In the genomic region with DNA sequence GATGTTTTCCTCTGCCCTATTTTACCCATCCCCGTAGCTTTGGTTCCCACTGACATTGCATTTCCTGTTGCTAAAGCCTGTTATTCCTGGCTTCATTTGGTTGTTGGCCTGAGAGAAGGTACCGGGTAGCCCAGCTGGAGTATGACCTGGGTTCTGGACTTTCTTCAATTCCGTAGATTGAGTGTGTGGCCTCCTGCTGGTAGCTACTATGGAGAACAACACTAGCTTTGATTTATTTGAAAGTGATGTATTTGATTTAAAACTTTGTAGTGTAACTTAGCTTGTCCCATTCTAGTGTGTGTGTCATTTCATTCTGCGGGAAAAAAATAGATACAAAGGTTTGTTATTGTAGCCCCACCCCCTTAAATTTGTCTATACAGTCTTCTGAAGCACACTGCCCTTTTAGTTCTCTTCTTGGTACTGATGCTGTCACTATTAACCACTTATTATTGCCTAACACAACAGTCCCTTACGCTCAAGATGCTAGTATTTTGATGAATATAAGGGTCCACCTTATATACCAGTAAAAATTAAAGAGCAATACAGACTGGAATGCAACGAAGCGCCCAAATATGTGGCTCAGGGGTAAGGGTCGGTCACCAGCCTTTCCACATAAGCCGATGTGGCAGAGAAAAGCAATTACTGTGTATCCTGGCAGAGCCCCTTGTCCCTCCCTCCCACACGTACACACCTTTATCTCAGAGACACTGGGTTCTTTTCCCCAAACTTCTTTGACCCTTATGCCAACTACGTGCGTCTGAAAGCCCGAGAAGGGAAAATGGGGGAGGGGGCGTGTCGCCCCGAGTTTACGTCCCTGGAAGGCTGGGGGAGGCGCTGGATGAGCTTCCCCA, we compare ENCODE assay signal across 8 cellular contexts. TPM values are rescaled to one million over a fixed set of nuclear protein-coding genes. Genes with fewer than 3 reads are reported as not detected.
DNase-seq lines count a peak whose midpoint lies in the region; ATAC-seq and TF ChIP-seq lines count a peak whose summit lies in the region.

No MANE protein-coding gene starts in this region.

- H3K27me3 Mint-ChIP-seq in endodermal cell (ENCODE audit: insufficient read depth) (peaks cover 14% of the 10 kb centered on the region), mesothelial cell of epicardium (ENCODE audit: low read depth) (no peaks in the 10 kb centered on the region)

- peak overlapping the region; percentile 60; the same call in 1 of the 2 replicates for H2AFZ ChIP-seq in SK-N-SH (ENCODE audit: low read depth)

- no peak for TF ChIP-seq POLR2A in upper lobe of left lung (IDR thresholded peaks at IDR 0.05)

- H3K36me3 Mint-ChIP-seq in endodermal cell (ENCODE audit: low read depth) (peaks cover 39% of the 10 kb centered on the region), mesothelial cell of epicardium (peaks cover 26% of the 10 kb centered on the region)

- peak overlapping the region; percentile 79 to 89 for H3K4me3 ChIP-seq in SK-N-SH (ENCODE audit: low read depth in 2 of 2, low read length in 1 of 2)
- H3K4me3 ChIP-seq in endodermal cell (ENCODE audit: low read length), result peak overlapping the region; percentile 77
- peak overlapping the region; percentile 74 to 95 (median 88) for H3K4me3 ChIP-seq in upper lobe of left lung

- peak overlapping the region; percentile 93 for H3K4me3 Mint-ChIP-seq in endodermal cell
- peak overlapping the region; percentile 95 for H3K4me3 Mint-ChIP-seq in mesothelial cell of epicardium

- TF ChIP-seq RAD21 in SK-N-SH (IDR thresholded peaks at IDR 0.05; ENCODE audit: low read length), result peak; percentile 49

- H3K9ac ChIP-seq in SK-N-SH (peak overlapping the region; percentile 88), endodermal cell (ENCODE audit: extremely low read depth, low read length, poor library complexity, severe bottlenecking) (peak overlapping the region; percentile 82)

- H3K9me3 ChIP-seq in SK-N-SH (no peaks in the 10 kb centered on the region), endodermal cell (ENCODE audit: control insufficient read depth, low read length) (no peaks in the 10 kb centered on the region), upper lobe of left lung (no peaks in the 10 kb centered on the region)

- no peaks in the 10 kb centered on the region for H3K9me3 Mint-ChIP-seq in endodermal cell
- no peaks in the 10 kb centered on the region for H3K9me3 Mint-ChIP-seq in mesothelial cell of epicardium

- H3K4me1 ChIP-seq in SK-N-SH (ENCODE audit: control insufficient read depth in 1 of 2, insufficient read depth in 2 of 2, low read depth in 1 of 2, low read length in 1 of 2) (peaks cover 11 to 12% of the 10 kb centered on the region in 2 experiments; a peak in 3 of 4 replicates), endodermal cell (ENCODE audit: control insufficient read depth, insufficient read depth, low read length) (no peaks in the 10 kb centered on the region), upper lobe of left lung (peaks cover 17 to 28% (median 22%) of the 10 kb centered on the region in 4 donors)

- ATAC-seq in HG03095 (IDR thresholded peaks at IDR 0.05; ENCODE audit: unreplicated experiment), result peak; percentile 2
- peak; percentile 49 to 65 for ATAC-seq in upper lobe of left lung (ENCODE audit: low FRiP score in 2 of 2)

- H3K27me3 ChIP-seq in SK-N-SH (ENCODE audit: insufficient read depth), result no peaks in the 10 kb centered on the region
- no peaks in the 10 kb centered on the region for H3K27me3 ChIP-seq in endodermal cell (ENCODE audit: control insufficient read depth, insufficient read depth, low read length, poor library complexity, severe bottlenecking)
- H3K27me3 ChIP-seq in upper lobe of left lung, result no peaks in the 10 kb centered on the region

- 16% methylated on average over 17 of the region's 18 CpGs for WGBS in SK-N-SH (ENCODE audit: low lambda C conversion rate)
- 30 to 33% methylated on average over 12 to 18 of the region's 18 CpGs for WGBS in endodermal cell (ENCODE audit: insufficient coverage in 1 of 2, insufficient read length in 1 of 2), 2 experiments
- 5 to 9% methylated on average over 16 to 17 of the region's 18 CpGs for WGBS in upper lobe of left lung, 2 donors

- no peak for TF ChIP-seq EP300 in SK-N-SH (IDR thresholded peaks at IDR 0.05; ENCODE audit: borderline replicate concordance in 1 of 2, low read depth in 1 of 2, low read length in 1 of 2)
- TF ChIP-seq EP300 in upper lobe of left lung (IDR thresholded peaks at IDR 0.05), result no peak

- no peaks in the 10 kb centered on the region for H4K20me1 ChIP-seq in SK-N-SH (ENCODE audit: insufficient read depth)

- POLR2A ChIA-PET in SK-N-SH (lab: Yijun Ruan, JAX), result interaction anchor here (0.6 to 2.1 kb wide), 12 partner anchors 9 to 282 kb away, joined by 3 to 14 read pairs (median 5); a partner anchor contains a TSS

- TF ChIP-seq CTCF in SK-N-SH (IDR thresholded peaks at IDR 0.05) (peak; percentile 66), endodermal cell (conservative IDR thresholded peaks at IDR 0.05) (peak; percentile 68), mesothelial cell of epicardium (IDR thresholded peaks at IDR 0.05; ENCODE audit: unreplicated experiment) (peak; percentile 30), upper lobe of left lung (IDR thresholded peaks at IDR 0.05) (peak; percentile 25 to 52 (median 36))

- H3K27ac ChIP-seq in SK-N-SH (ENCODE audit: low read depth in 2 of 2, low read length in 1 of 2) (peak overlapping the region; percentile 75 to 94), endodermal cell (ENCODE audit: low read depth, low read length) (no peak overlapping the region), upper lobe of left lung (peak overlapping the region; percentile 88 to 97 (median 94))

- peaks cover 32% of the 10 kb centered on the region for H3K79me2 ChIP-seq in SK-N-SH (ENCODE audit: insufficient read depth)

- H3K4me1 Mint-ChIP-seq in endodermal cell (peaks cover 28% of the 10 kb centered on the region), mesothelial cell of epicardium (peaks cover 34% of the 10 kb centered on the region)

- DNase-seq in NCI-H446 (lab: John Stamatoyannopoulos, UW), result peak; percentile 4 to 9
- no peak for DNase-seq in NCI-H446 treated with DMSO at 0.1 percent for 48 hours (lab: John Stamatoyannopoulos, UW)
- peak; percentile 47 for DNase-seq in SK-N-SH
- no peak for DNase-seq in endodermal cell
- DNase-seq in mesothelial cell of epicardium (ENCODE audit: low spot score in 2 of 2, unreplicated experiment in 2 of 2), result no peak
- DNase-seq in upper lobe of left lung, result no peak
- DNase-seq in activated CD4-positive, CD25-positive, alpha-beta regulatory T cell treated with anti-CD3 and anti-CD28 coated beads, Interleukin-2, amount 50 U/mL, for 72 hours, result no peak

- H3K27ac Mint-ChIP-seq in endodermal cell (peak overlapping the region; percentile 91), mesothelial cell of epicardium (peak overlapping the region; percentile 97)

- peak overlapping the region; percentile 80 for H3K4me2 ChIP-seq in SK-N-SH

- H3K36me3 ChIP-seq in SK-N-SH (replicated peaks in 1 of 2; ENCODE audit: control insufficient read depth in 1 of 2, insufficient read depth in 2 of 2, low read length in 1 of 2) (peaks cover 28 to 37% of the 10 kb centered on the region in 2 experiments), endodermal cell (ENCODE audit: control insufficient read depth, insufficient read depth, low read length) (peaks cover 38% of the 10 kb centered on the region), upper lobe of left lung (peaks cover 7 to 39% (median 21%) of the 10 kb centered on the region in 4 donors)

- CTCF ChIA-PET in SK-N-SH (lab: Yijun Ruan, JAX), result interaction anchor here (1.0 to 4.8 kb wide), 19 partner anchors 10 to 283 kb away, joined by 3 to 42 read pairs (median 6); a partner anchor contains a TSS

- peaks cover 22% of the 10 kb centered on the region for H3F3A ChIP-seq in SK-N-SH (replicated peaks; ENCODE audit: insufficient read depth)

- H3K9me2 ChIP-seq in SK-N-SH, result no peaks in the 10 kb centered on the region

RNA-seq across cellular contexts. Expression of a gene that starts 0.6 kb away (rescaled TPM):
- polyA plus RNA-seq in SK-N-SH (2012; rRNA removed), result 81.0 and 87.4 TPM in 2 replicates
- polyA plus RNA-seq in SK-N-SH (2012; cell fraction: cytosol; rRNA removed), result 25.9 and 38.1 TPM in 2 replicates
- 325 and 510 TPM in 2 replicates for polyA plus RNA-seq in SK-N-SH (2012; cell fraction: nucleus; rRNA removed)
- 100 to 1,000 TPM; 113 to 124 TPM for total RNA-seq in endodermal cell
- polyA plus RNA-seq in endodermal cell (2013, experiment 1 of 2), result 47.9 TPM
- polyA plus RNA-seq in endodermal cell (2013, experiment 2 of 2), result 41.0 TPM
- total RNA-seq in mesothelial cell of epicardium, result 145 to 163 TPM (median 154 TPM) in 3 replicates
- total RNA-seq in upper lobe of left lung, result 100 to 1,000 TPM in 2 of 6 donors, 10 to 100 TPM in 4; 26.5 to 161 (median 56.0) TPM

RNA-seq across cellular contexts. Expression of a gene that starts 33.1 kb away (rescaled TPM):
- polyA plus RNA-seq in SK-N-SH (2012; rRNA removed), result 961 and 1,028 TPM in 2 replicates
- 761 and 772 TPM in 2 replicates for polyA plus RNA-seq in SK-N-SH (2012; cell fraction: cytosol; rRNA removed)
- polyA plus RNA-seq in SK-N-SH (2012; cell fraction: nucleus; rRNA removed), result 538 and 661 TPM in 2 replicates
- 100 to 1,000 TPM; 168 to 171 TPM for total RNA-seq in endodermal cell
- polyA plus RNA-seq in endodermal cell (2013, experiment 1 of 2), result 115 TPM
- 123 TPM for polyA plus RNA-seq in endodermal cell (2013, experiment 2 of 2)
- 159 to 163 TPM (median 162 TPM) in 3 replicates for total RNA-seq in mesothelial cell of epicardium
- total RNA-seq in upper lobe of left lung, result 100 to 1,000 TPM in 5 of 6 donors, 10 to 100 TPM in 1; 80.9 to 218 (median 132) TPM

RNA-seq across cellular contexts. Expression of a gene that starts 41.3 kb away (rescaled TPM):
- 5.3 and 6.7 TPM in 2 replicates for polyA plus RNA-seq in SK-N-SH (2012; rRNA removed)
- polyA plus RNA-seq in SK-N-SH (2012; cell fraction: cytosol; rRNA removed), result 2.7 and 3.7 TPM in 2 replicates
- polyA plus RNA-seq in SK-N-SH (2012; cell fraction: nucleus; rRNA removed), result 21.9 and 22.0 TPM in 2 replicates
- total RNA-seq in endodermal cell (1 to 10 TPM; 3.1 to 5.7 TPM), mesothelial cell of epicardium (4.3 to 4.7 TPM (median 4.4 TPM) in 3 replicates), upper lobe of left lung (under 1 TPM in 5 of 6 donors, not detected in 1; 0.55 to 0.91 (median 0.74) TPM)
- 3.6 TPM for polyA plus RNA-seq in endodermal cell (2013, experiment 1 of 2)
- polyA plus RNA-seq in endodermal cell (2013, experiment 2 of 2), result 1.7 TPM

RNA-seq across cellular contexts. Expression of a gene that starts 54.2 kb away (rescaled TPM):
- 50.8 and 71.8 TPM in 2 replicates for polyA plus RNA-seq in SK-N-SH (2012; rRNA removed)
- polyA plus RNA-seq in SK-N-SH (2012; cell fraction: cytosol; rRNA removed), result 88.4 and 108 TPM in 2 replicates
- polyA plus RNA-seq in SK-N-SH (2012; cell fraction: nucleus; rRNA removed), result 29.4 and 68.1 TPM in 2 replicates
- total RNA-seq in endodermal cell, result 100 to 1,000 TPM; 111 to 122 TPM
- 119 TPM for polyA plus RNA-seq in endodermal cell (2013, experiment 1 of 2)
- 112 TPM for polyA plus RNA-seq in endodermal cell (2013, experiment 2 of 2)
- 109 to 118 TPM (median 116 TPM) in 3 replicates for total RNA-seq in mesothelial cell of epicardium
- 100 to 1,000 TPM in 5 of 6 donors, 10 to 100 TPM in 1; 91.1 to 196 (median 128) TPM for total RNA-seq in upper lobe of left lung

RNA-seq across cellular contexts. Expression of a gene that starts 54.9 kb away (rescaled TPM):
- polyA plus RNA-seq in SK-N-SH (2012; rRNA removed), result 16.3 and 17.9 TPM in 2 replicates
- polyA plus RNA-seq in SK-N-SH (2012; cell fraction: cytosol; rRNA removed), result 16.3 and 16.7 TPM in 2 replicates
- 17.6 and 26.1 TPM in 2 replicates for polyA plus RNA-seq in SK-N-SH (2012; cell fraction: nucleus; rRNA removed)
- total RNA-seq in endodermal cell (10 to 100 TPM; 18.0 to 18.2 TPM), mesothelial cell of epicardium (26.5 to 30.0 TPM (median 27.6 TPM) in 3 replicates), upper lobe of left lung (10 to 100 TPM; 14.4 to 33.9 (median 16.1) TPM)
- polyA plus RNA-seq in endodermal cell (2013, experiment 1 of 2), result 20.1 TPM
- polyA plus RNA-seq in endodermal cell (2013, experiment 2 of 2), result 18.2 TPM

Comparison
In these comparisons a context has a peak if more than half of its experiments do, and no peak if none do; other contexts are left out.
1. DNase-seq: peak in NCI-H446 (2 of 2) and SK-N-SH (single experiment); none in NCI-H446 treated with DMSO at 0.1 percent for 48 hours (single experiment), endodermal cell (single experiment), mesothelial cell of epicardium (0 of 2), upper lobe of left lung (0 of 2) and activated CD4-positive, CD25-positive, alpha-beta regulatory T cell treated with anti-CD3 and anti-CD28 coated beads, Interleukin-2, amount 50 U/mL, for 72 hours (single experiment).
2. Peak in every context shown above with its lines, with median percentiles within 50 percentile points of each other: H3K4me3 ChIP-seq and CTCF ChIP-seq.